In the genomic region with DNA sequence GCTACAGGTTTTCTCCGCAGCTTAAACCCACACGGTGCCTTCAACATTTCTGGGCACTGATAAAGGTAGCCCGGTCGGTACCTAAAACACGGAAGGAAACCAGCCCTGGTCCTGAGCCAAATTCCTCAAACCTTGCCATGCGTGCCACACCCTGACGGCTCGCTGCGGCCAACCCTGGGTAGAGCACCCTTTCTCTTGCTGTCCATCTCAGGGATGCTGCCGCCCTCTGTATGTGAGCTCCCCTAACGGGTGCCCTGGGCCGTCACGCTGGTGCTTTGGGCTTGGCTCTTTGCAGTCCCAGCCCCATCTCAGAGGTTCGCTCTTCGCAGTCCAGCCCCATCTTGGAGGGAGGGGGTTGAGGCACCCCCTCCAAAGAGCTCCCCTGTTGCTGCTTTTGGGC, we compare ENCODE assay signal across 27 cellular contexts. TPM values are rescaled to one million over a fixed set of nuclear protein-coding genes. Genes with fewer than 3 reads are reported as not detected.
A peak's percentile ranks its signal among the peaks of the same experiment; 100 is the strongest.
DNase-seq lines count a peak whose midpoint lies in the region; TF ChIP-seq lines count a peak whose summit lies in the region.
"Had no signal": no experiment of that assay in that cellular context is flagged by ENCODE, and none has a peak within 500 bp of the region (broad histone marks: within the 10 kb centered on the region; RNA-seq: fewer than 3 reads in every experiment).

No MANE protein-coding gene starts in this region.

- peaks cover 0 to 5% (median 0%) of the 10 kb centered on the region in 4 donors for H3K36me3 ChIP-seq in sigmoid colon
- H3K36me3 ChIP-seq: cardiac muscle cell, prostate gland had no signal

- no peaks in the 10 kb centered on the region for H3K27me3 ChIP-seq in sigmoid colon
- H3K27me3 ChIP-seq: ascending aorta, cardiac muscle cell, esophagus muscularis mucosa, foreskin keratinocyte, heart right ventricle had no signal

- H3K4me1 ChIP-seq in sigmoid colon: no peaks in the 10 kb centered on the region
- H3K4me1 ChIP-seq: ascending aorta, esophagus muscularis mucosa, foreskin keratinocyte, heart right ventricle, prostate gland had no signal

- intact Hi-C loops in sigmoid colon (cut with DNase I): no loop called here
- intact Hi-C loops in posterior vena cava (cut with DNase I): no loop called here

- TF ChIP-seq EP300 in sigmoid colon (IDR thresholded peaks at IDR 0.05): no peak

- no peaks in the 10 kb centered on the region for H3K9me3 ChIP-seq in sigmoid colon
- H3K9me3 ChIP-seq: ascending aorta, esophagus muscularis mucosa, prostate gland had no signal

- DNase-seq in DMS53 (lab: John Stamatoyannopoulos, UW) (peak; percentile 53), DMS53 treated with DMSO at 0.1 percent for 48 hours (lab: John Stamatoyannopoulos, UW; ENCODE audit: unreplicated experiment) (no peak), HK-2 (ENCODE audit: unreplicated experiment) (peak; percentile 25), SW480 (ENCODE audit: low spot score) (peak; percentile 91), sigmoid colon (peak; percentile 42), midbrain (lab: John Stamatoyannopoulos, UW) (no peak), posterior vena cava (ENCODE audit: low spot score) (no peak)
- DNase-seq in central memory CD4-positive, alpha-beta T cell: no peak
- DNase-seq: activated CD4-positive, alpha-beta T cell treated with anti-CD3 and anti-CD28 coated beads, Interleukin-2, amount 10 ng/mL, durations not matched to agents 7 days and 5 days; activated gamma-delta T cell; activated naive CD8-positive, alpha-beta T cell treated with anti-CD3 and anti-CD28 coated beads, Interleukin-2, amount 10 ng/mL, durations not matched to agents 7 days and 5 days; activated T-cell treated with anti-CD3 and anti-CD28 coated beads, Interleukin-2, amount 50 U/mL, for 24 hours; CD8-positive, alpha-beta memory T cell; DND-41; foreskin keratinocyte; heart right ventricle; left colon; NCI-H1105; NCI-H2081; NCI-H345; OCI-M1; SW 1271 had no signal

- TF ChIP-seq CTCF in sigmoid colon (IDR thresholded peaks at IDR 0.05): no peak

- 79 to 94% methylated on average over 15 of the region's 15 CpGs for WGBS in sigmoid colon, 2 donors

- no peak overlapping the region for H3K27ac ChIP-seq in sigmoid colon
- H3K27ac ChIP-seq: 22Rv1, ascending aorta, cardiac muscle cell, esophagus muscularis mucosa, foreskin keratinocyte, heart right ventricle, prostate gland had no signal

- no peak overlapping the region for H3K4me3 ChIP-seq in sigmoid colon
- H3K4me3 ChIP-seq: ascending aorta, cardiac muscle cell, esophagus muscularis mucosa, heart right ventricle, prostate gland had no signal

- TF ChIP-seq POLR2A in sigmoid colon (IDR thresholded peaks at IDR 0.05): no peak

RNA-seq across cellular contexts. Expression of a gene that starts 43.9 kb away (rescaled TPM):
- total RNA-seq in sigmoid colon: 10 to 100 TPM in 1 of 4 donors, 1 to 10 TPM in 3; 4.3 to 12.2 (median 8.9) TPM
- 1 to 10 TPM; 1.8 to 9.5 (median 1.8) TPM for polyA plus RNA-seq in sigmoid colon
- total RNA-seq in posterior vena cava: 1 to 10 TPM; 3.2 to 4.6 TPM

RNA-seq across cellular contexts. Expression of a gene that starts 45.4 kb away (rescaled TPM):
- total RNA-seq in sigmoid colon: 10 to 100 TPM; 38.5 to 73.1 (median 57.9) TPM
- 100 to 1,000 TPM in 2 of 3 donors, 10 to 100 TPM in 1; 95.2 to 162 (median 132) TPM for polyA plus RNA-seq in sigmoid colon
- total RNA-seq in posterior vena cava: 10 to 100 TPM; 24.4 to 27.3 TPM

RNA-seq across cellular contexts. Expression of a gene that starts 47.1 kb away (rescaled TPM):
- total RNA-seq in sigmoid colon (10 to 100 TPM; 21.8 to 33.8 (median 27.4) TPM), posterior vena cava (10 to 100 TPM; 47.6 to 55.5 TPM)
- polyA plus RNA-seq in sigmoid colon: 10 to 100 TPM; 24.0 to 50.4 (median 42.4) TPM

Comparison
In these comparisons a context has a peak if more than half of its experiments do, and no peak if none do; other contexts are left out.
1. DNase-seq: peak in DMS53 (single experiment), HK-2 (single experiment), SW480 (single experiment) and sigmoid colon (single experiment); none in DMS53 treated with DMSO at 0.1 percent for 48 hours (single experiment), midbrain (single experiment), central memory CD4-positive, alpha-beta T cell (single experiment) and posterior vena cava (single experiment).